19 cellular contexts compared by ENCODE assay signal in genomic region chr11:68598816-68599653, GRCh38.
DNase-seq lines count a peak whose midpoint lies in the region; TF ChIP-seq lines count a peak whose summit lies in the region.
"Had no signal": no experiment of that assay in that cellular context is flagged by ENCODE, and none has a peak within 500 bp of the region (broad histone marks: within the 10 kb centered on the region; RNA-seq: fewer than 3 reads in every experiment).

No MANE protein-coding gene starts in this region.

- H3K27me3 ChIP-seq in BJ (ENCODE audit: control insufficient read depth, insufficient read depth, low read length) = no peaks in the 10 kb centered on the region
- H3K27me3 ChIP-seq: heart left ventricle, testis had no signal

- peak overlapping the region; percentile 6 for H3K27ac Mint-ChIP-seq in activated T-helper 1 cell treated with anti-CD3 and anti-CD28 coated beads, Interleukin-12 subunit alpha, Interleukin-12 subunit beta, Interleukin-2, Interleukin-4 antibody, amounts not matched to agents 30 ng/mL and 10 ng/mL and 1 ng/mL, durations not matched to agents 14 hours and 24 hours and 36 hours
- peak overlapping the region; percentile 12 for H3K27ac Mint-ChIP-seq in glutamatergic neuron (ENCODE audit: unreplicated experiment)

- H3K27me3 Mint-ChIP-seq in activated T-helper 1 cell treated with anti-CD3 and anti-CD28 coated beads, Interleukin-12 subunit alpha, Interleukin-12 subunit beta, Interleukin-2, Interleukin-4 antibody, amounts not matched to agents 30 ng/mL and 10 ng/mL and 1 ng/mL, durations not matched to agents 14 hours and 24 hours and 36 hours (ENCODE audit: insufficient read depth) = no peaks in the 10 kb centered on the region
- H3K27me3 Mint-ChIP-seq in glutamatergic neuron (ENCODE audit: unreplicated experiment) = peaks cover 9% of the 10 kb centered on the region

- H3K4me1 Mint-ChIP-seq in activated T-helper 1 cell treated with anti-CD3 and anti-CD28 coated beads, Interleukin-12 subunit alpha, Interleukin-12 subunit beta, Interleukin-2, Interleukin-4 antibody, amounts not matched to agents 30 ng/mL and 10 ng/mL and 1 ng/mL, durations not matched to agents 14 hours and 24 hours and 36 hours (ENCODE audit: low read depth) = peaks cover 10% of the 10 kb centered on the region
- H3K4me1 Mint-ChIP-seq in glutamatergic neuron (ENCODE audit: low read depth, unreplicated experiment) = no peaks in the 10 kb centered on the region

- POLR2A ChIA-PET in AG04449 (lab: Yijun Ruan, JAX) (no interaction called here), BJ (lab: Charles Lee) (no interaction called here)

- peaks cover 58% of the 10 kb centered on the region for H3K36me3 Mint-ChIP-seq in activated T-helper 1 cell treated with anti-CD3 and anti-CD28 coated beads, Interleukin-12 subunit alpha, Interleukin-12 subunit beta, Interleukin-2, Interleukin-4 antibody, amounts not matched to agents 30 ng/mL and 10 ng/mL and 1 ng/mL, durations not matched to agents 14 hours and 24 hours and 36 hours (ENCODE audit: low read depth)
- peaks cover 4% of the 10 kb centered on the region for H3K36me3 Mint-ChIP-seq in glutamatergic neuron (ENCODE audit: unreplicated experiment)

- H3K9me3 Mint-ChIP-seq in activated T-helper 1 cell treated with anti-CD3 and anti-CD28 coated beads, Interleukin-12 subunit alpha, Interleukin-12 subunit beta, Interleukin-2, Interleukin-4 antibody, amounts not matched to agents 30 ng/mL and 10 ng/mL and 1 ng/mL, durations not matched to agents 14 hours and 24 hours and 36 hours = no peaks in the 10 kb centered on the region
- peaks cover 7% of the 10 kb centered on the region for H3K9me3 Mint-ChIP-seq in glutamatergic neuron (ENCODE audit: unreplicated experiment)

- DNase-seq in AG04449 (ENCODE audit: low read depth, low spot score) = peak; percentile 10
- peak; percentile 21 for DNase-seq in BJ (ENCODE audit: low read depth)
- DNase-seq in activated T-helper 1 cell treated with anti-CD3 and anti-CD28 coated beads, Interleukin-12 subunit alpha, Interleukin-12 subunit beta, Interleukin-2, Interleukin-4 antibody, amounts not matched to agents 30 ng/mL and 10 ng/mL and 1 ng/mL, durations not matched to agents 14 hours and 24 hours and 36 hours (ENCODE audit: low spot score) = no peak
- DNase-seq in glutamatergic neuron = no peak
- no peak for DNase-seq in activated effector memory CD4-positive, alpha-beta T cell treated with anti-CD3 and anti-CD28 coated beads, Interleukin-2, amount 50 U/mL, for 16 hours
- no peak for DNase-seq in NCI-H1694 treated with DMSO at 0.1 percent for 48 hours (lab: John Stamatoyannopoulos, UW)
- no peak for DNase-seq in stimulated activated CD4-positive, alpha-beta T cell treated with anti-CD3 and anti-CD28 coated beads, Interleukin-4, amount 100 ng/mL, for 24 hours
- no peak for DNase-seq in NCI-H226
- DNase-seq: activated CD4-positive, CD25-positive, alpha-beta regulatory T cell; activated effector memory CD4-positive, alpha-beta T cell treated with Interleukin-2 at 50 U/mL for 16 hours; AML-193; anterior cingulate cortex; COR-L47; heart left ventricle; lower lobe of right lung; NCI-H748 treated with DMSO at 0.1 percent for 48 hours; retina; stimulated activated CD8-positive, alpha-beta memory T cell treated with anti-CD3 and anti-CD28 coated beads, Interleukin-4, amount 100 ng/mL, for 48 hours; testis had no signal

- no peak overlapping the region for H3K4me3 Mint-ChIP-seq in activated T-helper 1 cell treated with anti-CD3 and anti-CD28 coated beads, Interleukin-12 subunit alpha, Interleukin-12 subunit beta, Interleukin-2, Interleukin-4 antibody, amounts not matched to agents 30 ng/mL and 10 ng/mL and 1 ng/mL, durations not matched to agents 14 hours and 24 hours and 36 hours
- H3K4me3 Mint-ChIP-seq in glutamatergic neuron (ENCODE audit: unreplicated experiment) = no peak overlapping the region

- intact Hi-C loops in activated T-helper 1 cell treated with anti-CD3 and anti-CD28 coated beads, Interleukin-12 subunit alpha, Interleukin-12 subunit beta, Interleukin-2, Interleukin-4 antibody, amounts not matched to agents 30 ng/mL and 10 ng/mL and 1 ng/mL, durations not matched to agents 14 hours and 24 hours and 36 hours (cut with micrococcal nuclease) = no loop called here

- TF ChIP-seq CTCF in AG04449 (IDR thresholded peaks at IDR 0.05; ENCODE audit: insufficient read depth, low read length, missing control alignments) = no peak
- TF ChIP-seq CTCF in BJ (IDR thresholded peaks at IDR 0.05; ENCODE audit: insufficient read depth, low read depth, low read length) = no peak
- no peak for TF ChIP-seq CTCF in glutamatergic neuron (IDR thresholded peaks at IDR 0.05; ENCODE audit: partially characterized antibody, unreplicated experiment)

- peaks cover 38% of the 10 kb centered on the region for H3K36me3 ChIP-seq in BJ (ENCODE audit: control insufficient read depth, insufficient read depth, low read length)

- CTCF ChIA-PET in AG04449 (lab: Yijun Ruan, JAX) (interaction anchor here (4.3 kb wide), 1 partner anchor 15 kb away, joined by 16 read pairs; no protein-coding TSS in a partner anchor), BJ (lab: Yijun Ruan, JAX) (no interaction called here)

- H3K4me3 ChIP-seq in AG04449 (ENCODE audit: low read depth, low read length) = no peak overlapping the region
- no peak overlapping the region for H3K4me3 ChIP-seq in BJ (ENCODE audit: low read depth, low read length)
- H3K4me3 ChIP-seq: heart left ventricle, lower lobe of right lung, testis had no signal

Comparison
In these comparisons a context has a peak if more than half of its experiments do, and no peak if none do; other contexts are left out.
1. DNase-seq: peak in AG04449 (single experiment) and BJ (single experiment); none in activated T-helper 1 cell treated with anti-CD3 and anti-CD28 coated beads, Interleukin-12 subunit alpha, Interleukin-12 subunit beta, Interleukin-2, Interleukin-4 antibody, amounts not matched to agents 30 ng/mL and 10 ng/mL and 1 ng/mL, durations not matched to agents 14 hours and 24 hours and 36 hours (single experiment), glutamatergic neuron (single experiment), activated effector memory CD4-positive, alpha-beta T cell treated with anti-CD3 and anti-CD28 coated beads, Interleukin-2, amount 50 U/mL, for 16 hours (single experiment), NCI-H1694 treated with DMSO at 0.1 percent for 48 hours (single experiment), stimulated activated CD4-positive, alpha-beta T cell treated with anti-CD3 and anti-CD28 coated beads, Interleukin-4, amount 100 ng/mL, for 24 hours (single experiment) and NCI-H226 (single experiment).